In the genomic region with DNA sequence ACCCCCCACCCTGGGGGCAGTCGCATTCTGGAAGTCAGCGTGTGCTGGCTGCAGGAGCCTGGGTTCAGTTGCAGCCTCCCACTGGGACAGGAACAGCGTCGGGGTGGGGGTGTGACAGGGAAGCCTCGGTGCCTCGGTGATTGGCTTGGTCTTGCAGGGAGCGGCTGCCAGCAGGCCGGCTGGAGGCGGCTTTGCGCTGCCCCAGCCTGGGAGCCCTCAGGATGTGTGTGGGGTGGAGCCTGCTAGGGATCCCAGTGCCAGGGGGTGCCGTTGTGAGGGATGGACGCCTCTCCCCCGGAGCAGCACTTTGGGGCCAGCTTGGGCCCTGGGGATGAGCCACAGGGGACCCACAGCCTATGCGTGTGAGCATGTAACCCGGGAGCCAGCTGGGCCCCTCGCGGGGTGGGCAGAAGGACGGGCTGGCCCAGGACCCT, we compare ENCODE assay signal across 8 cellular contexts.
DNase-seq lines count a peak whose midpoint lies in the region; ATAC-seq, FAIRE-seq and TF ChIP-seq lines count a peak whose summit lies in the region.

No MANE protein-coding gene starts in this region.

- H3K36me3 ChIP-seq in HepG2 (replicated peaks in 1 of 2; ENCODE audit: control insufficient read depth in 1 of 2, insufficient read depth in 2 of 2, low read length in 2 of 2) (peaks cover 0 to 1% of the 10 kb centered on the region in 2 experiments; a peak in 3 of 5 replicates), subcutaneous abdominal adipose tissue (ENCODE audit: control insufficient read depth in 5 of 5, insufficient read depth in 5 of 5, low read length in 5 of 5) (peaks cover 0 to 2% (median 0%) of the 10 kb centered on the region in 5 donors)

- no peaks in the 10 kb centered on the region for H3K79me2 ChIP-seq in HepG2 (ENCODE audit: insufficient read depth, low read length)

- TF ChIP-seq RAD21 in HepG2 (CRISPR knock-in tag; IDR thresholded peaks at IDR 0.05): no peak

- TF ChIP-seq EP300 in HepG2 (IDR thresholded peaks at IDR 0.05; ENCODE audit: low read depth in 2 of 2, low read length in 2 of 2): no peak
- TF ChIP-seq EP300 in HepG2 (CRISPR knock-in tag; IDR thresholded peaks at IDR 0.05; ENCODE audit: borderline replicate concordance): no peak

- peak overlapping the region; percentile 74 for H3K27ac Mint-ChIP-seq in dendritic cell treated with granulocyte-macrophage colony-stimulating factor and Interleukin-4, amounts not matched to agents 40 ng/mL and 50 ng/mL, for 4 days

- FAIRE-seq in HepG2 (lab: Jason Lieb, UNC): no peak

- peaks cover 20% of the 10 kb centered on the region for H3K27me3 Mint-ChIP-seq in dendritic cell treated with granulocyte-macrophage colony-stimulating factor and Interleukin-4, amounts not matched to agents 40 ng/mL and 50 ng/mL, for 4 days

- POLR2A ChIA-PET in HepG2 (lab: Yijun Ruan, JAX): interaction anchor here (0.9 to 1.7 kb wide), 7 partner anchors 10 to 188 kb away, joined by 3 to 6 read pairs (median 3); a partner anchor contains a TSS

- H3K9me3 ChIP-seq in HepG2 (ENCODE audit: low read length): no peaks in the 10 kb centered on the region
- H3K9me3 ChIP-seq in subcutaneous abdominal adipose tissue (ENCODE audit: control insufficient read depth in 5 of 5, low read length in 5 of 5): no peaks in the 10 kb centered on the region

- peak overlapping the region; percentile 70 for H3K4me2 ChIP-seq in HepG2 (ENCODE audit: low read depth, low read length)

- peaks cover 42% of the 10 kb centered on the region for H3K4me1 Mint-ChIP-seq in dendritic cell treated with granulocyte-macrophage colony-stimulating factor and Interleukin-4, amounts not matched to agents 40 ng/mL and 50 ng/mL, for 4 days (ENCODE audit: low read depth)

- WGBS in HepG2 (ENCODE audit: low lambda C conversion rate): 92% methylated on average over 5 of the region's 18 CpGs

- H3K4me3 Mint-ChIP-seq in dendritic cell treated with granulocyte-macrophage colony-stimulating factor and Interleukin-4, amounts not matched to agents 40 ng/mL and 50 ng/mL, for 4 days: peak overlapping the region; percentile 70

- no peaks in the 10 kb centered on the region for H3K9me3 Mint-ChIP-seq in dendritic cell treated with granulocyte-macrophage colony-stimulating factor and Interleukin-4, amounts not matched to agents 40 ng/mL and 50 ng/mL, for 4 days

- intact Hi-C loops in dendritic cell treated with granulocyte-macrophage colony-stimulating factor and Interleukin-4, amounts not matched to agents 40 ng/mL and 50 ng/mL, for 4 days (cut with micrococcal nuclease): no loop called here
- intact Hi-C loops in HepG2 (cut with micrococcal nuclease; ENCODE audit: unreplicated experiment): loop anchor here (2.0 kb wide), 1 partner anchor 16 kb away; no protein-coding TSS in a partner anchor

- H3K27ac ChIP-seq in HepG2 (ENCODE audit: extremely low read length, insufficient read depth, low read length): no peak overlapping the region
- H3K27ac ChIP-seq in subcutaneous abdominal adipose tissue (ENCODE audit: low read depth, low read length): no peak overlapping the region

- no peaks in the 10 kb centered on the region for H3K36me3 Mint-ChIP-seq in dendritic cell treated with granulocyte-macrophage colony-stimulating factor and Interleukin-4, amounts not matched to agents 40 ng/mL and 50 ng/mL, for 4 days (ENCODE audit: low read depth)

- in situ Hi-C loops in HepG2 (cut with HindIII; ENCODE audit: extremely low pct_ligation_motif_present, low pct_unique_long_range_greater_than_20kb): no loop called here

- H2AFZ ChIP-seq in HepG2 (ENCODE audit: low read length): no peak overlapping the region

- H4K20me1 ChIP-seq in HepG2 (ENCODE audit: insufficient read depth, low read length): no peaks in the 10 kb centered on the region

- CTCF ChIA-PET in HepG2 (lab: Yijun Ruan, JAX; ENCODE audit: low intra/inter-chr PET ratio, low total read pairs): no interaction called here

- H3K4me1 ChIP-seq in HepG2 (ENCODE audit: insufficient read depth, low read length) (peaks cover 46% of the 10 kb centered on the region), subcutaneous abdominal adipose tissue (ENCODE audit: control insufficient read depth in 5 of 5, insufficient read depth in 5 of 5, low read length in 5 of 5) (peaks cover 11 to 67% (median 36%) of the 10 kb centered on the region in 5 donors)

- H3K27me3 ChIP-seq in HepG2 (ENCODE audit: control insufficient read depth in 1 of 2, insufficient read depth in 2 of 2, low read length in 2 of 2) (no peaks in the 10 kb centered on the region), subcutaneous abdominal adipose tissue (ENCODE audit: control insufficient read depth in 5 of 5, insufficient read depth in 4 of 5, low read length in 5 of 5) (peaks cover 0 to 3% (median 0%) of the 10 kb centered on the region in 5 donors)

- H3K4me3 ChIP-seq in HepG2 (replicated peaks in 1 of 3; ENCODE audit: insufficient read depth in 1 of 3, low read depth in 2 of 3, low read length in 3 of 3) (peak overlapping the region in 1 of 3 experiments; percentile 49; a peak in 2 of 6 replicates), subcutaneous abdominal adipose tissue (ENCODE audit: low read depth in 1 of 5, low read length in 5 of 5) (peak overlapping the region; percentile 28 to 59 (median 57))

- H3K9ac ChIP-seq in HepG2 (ENCODE audit: insufficient read depth, low read depth, low read length) (0 out of 2 replicates have a peak overlapping the region, but pooled peaks have one; percentile 13), subcutaneous abdominal adipose tissue (ENCODE audit: low read length in 5 of 5) (peak overlapping the region in 2 of 5 donors; percentile 37 to 45)

- no TSS peak for BruUV-seq in HepG2 (replicated peaks; lab: Mats Ljungman, UMichigan)

- TF ChIP-seq CTCF in HepG2 (CRISPR knock-in tag; IDR thresholded peaks at IDR 0.05): no peak

- ATAC-seq in HepG2 (peak; percentile 13), HG02798 (IDR thresholded peaks at IDR 0.05; ENCODE audit: poor library complexity, unreplicated experiment) (no peak)

- TF ChIP-seq POLR2A in HepG2 (IDR thresholded peaks at IDR 0.05; ENCODE audit: insufficient read depth in 1 of 2, low read depth in 2 of 2, low read length in 2 of 2): no peak

- peak; percentile 44 for DNase-seq in CD1c-positive myeloid dendritic cell (ENCODE audit: extremely low spot score)
- DNase-seq in NCI-H2107 treated with DMSO at 0.1 percent for 48 hours (lab: John Stamatoyannopoulos, UW; ENCODE audit: unreplicated experiment): peak; percentile 69
- DNase-seq in HepG2 (ENCODE audit: low spot score): no peak
- DNase-seq in activated CD8-positive, alpha-beta memory T cell treated with anti-CD3 and anti-CD28 coated beads for 24 hours: no peak
- no peak for DNase-seq in NCI-H774 (lab: John Stamatoyannopoulos, UW)

TF ChIP-seq in HepG2, 621 proteins besides CTCF, POLR2A, EP300 and RAD21:
- no peak for TF ChIP-seq GTF2F1 (IDR thresholded peaks at IDR 0.05; ENCODE audit: low read length)
- TF ChIP-seq HNRNPL (IDR thresholded peaks at IDR 0.05; ENCODE audit: low read depth, low read length): 0 out of 2 replicates have a peak, but pooled peaks have one; percentile 2

Comparison
In these comparisons a context has a peak if more than half of its experiments do, and no peak if none do; other contexts are left out.
1. DNase-seq: peak in CD1c-positive myeloid dendritic cell (single experiment) and NCI-H2107 treated with DMSO at 0.1 percent for 48 hours (single experiment); none in HepG2 (single experiment), activated CD8-positive, alpha-beta memory T cell treated with anti-CD3 and anti-CD28 coated beads for 24 hours (single experiment) and NCI-H774 (single experiment).